In genomic region chr6:81895511-81896185, GRCh38 we compare ENCODE assay signal across 16 cellular contexts.
A peak's percentile ranks its signal among the peaks of the same experiment; 100 is the strongest.
DNase-seq lines count a peak whose midpoint lies in the region; ATAC-seq and TF ChIP-seq lines count a peak whose summit lies in the region.
"Had no signal": no experiment of that assay in that cellular context is flagged by ENCODE, and none has a peak within 500 bp of the region (broad histone marks: within the 10 kb centered on the region; RNA-seq: fewer than 3 reads in every experiment).

No MANE protein-coding gene starts in this region.

- no peaks in the 10 kb centered on the region for H3K27me3 Mint-ChIP-seq in activated CD8-positive, alpha-beta memory T cell treated with anti-CD3 and anti-CD28 coated beads, Interleukin-2, amount 10 ng/mL, durations not matched to agents 7 days and 5 days
- H3K27me3 Mint-ChIP-seq: CD4-positive, alpha-beta memory T cell had no signal

- H3K36me3 Mint-ChIP-seq in activated CD8-positive, alpha-beta memory T cell treated with anti-CD3 and anti-CD28 coated beads, Interleukin-2, amount 10 ng/mL, durations not matched to agents 7 days and 5 days = no peaks in the 10 kb centered on the region
- H3K36me3 Mint-ChIP-seq: CD4-positive, alpha-beta memory T cell; stimulated activated naive B cell treated with anti-CD40 and anti-IgM and Interleukin-4, amounts not matched to agents 10 μg/mL and 1 μg/mL and 100 μg/mL, for 72 hours; WTC11 had no signal

- ATAC-seq in HG03521 (IDR thresholded peaks at IDR 0.05; ENCODE audit: unreplicated experiment) = no peak
- ATAC-seq in HG02852 (IDR thresholded peaks at IDR 0.05; ENCODE audit: unreplicated experiment) = no peak
- ATAC-seq in activated CD8-positive, alpha-beta memory T cell treated with anti-CD3 and anti-CD28 coated beads, Interleukin-2, amount 10 ng/mL, durations not matched to agents 7 days and 5 days = no peak
- ATAC-seq: stimulated activated naive B cell treated with anti-CD40 and anti-IgM and Interleukin-4, amounts not matched to agents 10 μg/mL and 1 μg/mL and 100 μg/mL, for 72 hours; WTC11 had no signal

- H3K27ac ChIP-seq in osteoblast (ENCODE audit: low read depth, low read length) = peak overlapping the region; percentile 96

- H3K4me1 Mint-ChIP-seq in activated CD8-positive, alpha-beta memory T cell treated with anti-CD3 and anti-CD28 coated beads, Interleukin-2, amount 10 ng/mL, durations not matched to agents 7 days and 5 days = no peaks in the 10 kb centered on the region
- H3K4me1 Mint-ChIP-seq: CD4-positive, alpha-beta memory T cell; stimulated activated naive B cell treated with anti-CD40 and anti-IgM and Interleukin-4, amounts not matched to agents 10 μg/mL and 1 μg/mL and 100 μg/mL, for 72 hours had no signal

- no peaks in the 10 kb centered on the region for H3K9me3 Mint-ChIP-seq in activated CD8-positive, alpha-beta memory T cell treated with anti-CD3 and anti-CD28 coated beads, Interleukin-2, amount 10 ng/mL, durations not matched to agents 7 days and 5 days (ENCODE audit: low read depth)
- H3K9me3 Mint-ChIP-seq: CD4-positive, alpha-beta memory T cell; stimulated activated naive B cell treated with anti-CD40 and anti-IgM and Interleukin-4, amounts not matched to agents 10 μg/mL and 1 μg/mL and 100 μg/mL, for 72 hours; WTC11 had no signal

- H3K27ac Mint-ChIP-seq in activated CD8-positive, alpha-beta memory T cell treated with anti-CD3 and anti-CD28 coated beads, Interleukin-2, amount 10 ng/mL, durations not matched to agents 7 days and 5 days = no peak overlapping the region
- H3K27ac Mint-ChIP-seq: CD4-positive, alpha-beta memory T cell; stimulated activated naive B cell treated with anti-CD40 and anti-IgM and Interleukin-4, amounts not matched to agents 10 μg/mL and 1 μg/mL and 100 μg/mL, for 72 hours; WTC11 had no signal

- CTCF ChIA-PET in activated CD8-positive, alpha-beta memory T cell treated with anti-CD3 and anti-CD28 coated beads, Interleukin-2, amount 10 ng/mL, durations not matched to agents 7 days and 5 days (lab: Charles Lee) = no interaction called here

- no peaks in the 10 kb centered on the region for H4K20me1 ChIP-seq in osteoblast (ENCODE audit: insufficient read depth, low read length)

- peak; percentile 85 for DNase-seq in AG09309 (ENCODE audit: low read depth)
- DNase-seq in NCI-H226 = peak; percentile 55
- peak; percentile 56 for DNase-seq in fibroblast of peridontal ligament (ENCODE audit: extremely low read depth)
- DNase-seq in osteoblast (ENCODE audit: insufficient read length, low spot score, missing footprints) = peak; percentile 19
- no peak for DNase-seq in NCI-H345 treated with DMSO at 0.1 percent for 48 hours (lab: John Stamatoyannopoulos, UW; ENCODE audit: unreplicated experiment)
- no peak for DNase-seq in activated CD8-positive, alpha-beta memory T cell treated with anti-CD3 and anti-CD28 coated beads, Interleukin-2, amount 10 ng/mL, durations not matched to agents 7 days and 5 days
- DNase-seq: activated effector memory CD4-positive, alpha-beta T cell treated with anti-CD3 and anti-CD28 coated beads, Interleukin-2, amount 50 U/mL, for 16 hours; CD4-positive, alpha-beta memory T cell; effector CD4-positive, alpha-beta T cell; kidney; NCI-H1105; stimulated activated CD4-positive, alpha-beta T cell treated with anti-CD3 and anti-CD28 coated beads, Interleukin-12 subunit alpha, Interleukin-12 subunit beta, amount 100 ng/mL, for 4 hours; stimulated activated naive B cell treated with anti-CD40 and anti-IgM and Interleukin-4, amounts not matched to agents 10 μg/mL and 1 μg/mL and 100 μg/mL, for 72 hours had no signal

- no peak overlapping the region for H3K4me3 ChIP-seq in AG09309 (ENCODE audit: control insufficient read depth, low read depth, low read length)
- H3K4me3 ChIP-seq in osteoblast (ENCODE audit: insufficient read depth, low read length) = peak overlapping the region; percentile 51

- no peak overlapping the region for H3K4me3 Mint-ChIP-seq in activated CD8-positive, alpha-beta memory T cell treated with anti-CD3 and anti-CD28 coated beads, Interleukin-2, amount 10 ng/mL, durations not matched to agents 7 days and 5 days
- H3K4me3 Mint-ChIP-seq: CD4-positive, alpha-beta memory T cell; stimulated activated naive B cell treated with anti-CD40 and anti-IgM and Interleukin-4, amounts not matched to agents 10 μg/mL and 1 μg/mL and 100 μg/mL, for 72 hours; WTC11 had no signal

- no peaks in the 10 kb centered on the region for H3K9me3 ChIP-seq in osteoblast (ENCODE audit: low read depth, low read length)

- no peaks in the 10 kb centered on the region for H3K36me3 ChIP-seq in osteoblast (ENCODE audit: insufficient read depth, low read length)

- TF ChIP-seq CTCF in AG09309 (IDR thresholded peaks at IDR 0.05; ENCODE audit: control insufficient read depth, insufficient read depth, low read depth, low read length, missing control alignments) (no peak), osteoblast (IDR thresholded peaks at IDR 0.05; ENCODE audit: extremely low read depth, low read depth, low read length) (no peak)

- peaks cover 62% of the 10 kb centered on the region for H3K4me1 ChIP-seq in osteoblast (ENCODE audit: insufficient read depth, low read length)

- H2AFZ ChIP-seq in osteoblast (ENCODE audit: low read length) = peak overlapping the region; percentile 8

- no peaks in the 10 kb centered on the region for H3K27me3 ChIP-seq in osteoblast (ENCODE audit: insufficient read depth, low read length)

- peak overlapping the region; percentile 82 for H3K4me2 ChIP-seq in osteoblast (ENCODE audit: insufficient read depth, low read length)

- no peaks in the 10 kb centered on the region for H3K79me2 ChIP-seq in osteoblast (ENCODE audit: insufficient read depth, low read length)

Comparison
In these comparisons a context has a peak if more than half of its experiments do, and no peak if none do; other contexts are left out.
1. DNase-seq: peak in AG09309 (single experiment), NCI-H226 (single experiment), fibroblast of peridontal ligament (single experiment) and osteoblast (single experiment); none in NCI-H345 treated with DMSO at 0.1 percent for 48 hours (single experiment) and activated CD8-positive, alpha-beta memory T cell treated with anti-CD3 and anti-CD28 coated beads, Interleukin-2, amount 10 ng/mL, durations not matched to agents 7 days and 5 days (single experiment).